ENCODE assay signal across 22 cellular contexts in genomic region chr16:86634290-86634689, GRCh38. TPM values are rescaled to one million over a fixed set of nuclear protein-coding genes. Genes with fewer than 3 reads are reported as not detected.
DNase-seq lines count a peak whose midpoint lies in the region; TF ChIP-seq lines count a peak whose summit lies in the region.
"Had no signal": no experiment of that assay in that cellular context is flagged by ENCODE, and none has a peak within 500 bp of the region (broad histone marks: within the 10 kb centered on the region; RNA-seq: fewer than 3 reads in every experiment).

No MANE protein-coding gene starts in this region.

- no peak overlapping the region for H3K18ac ChIP-seq in mesendoderm (ENCODE audit: low read length)

- TF ChIP-seq CTCF in choroid plexus epithelial cell (conservative IDR thresholded peaks at IDR 0.05; ENCODE audit: low read depth, low read length), result no peak

- no peak overlapping the region for H3K4me2 ChIP-seq in mesendoderm (ENCODE audit: low read length)
- H3K4me2 ChIP-seq: PC-9 had no signal

- no CpG with 5 or more reads among the region's 1 CpG for WGBS in mesendoderm (ENCODE audit: extremely low coverage, insufficient coverage, low lambda C conversion rate)

- H4K5ac ChIP-seq in mesendoderm (ENCODE audit: low read length), result no peak overlapping the region

- no peak overlapping the region for H2BK120ac ChIP-seq in mesendoderm (ENCODE audit: low read depth, low read length)

- no peak overlapping the region for H3K23ac ChIP-seq in mesendoderm (ENCODE audit: low read length)

- DNase-seq in ELR (ENCODE audit: low read depth) (peak; percentile 54), RPMI7951 (ENCODE audit: low read depth) (peak; percentile 69), choroid plexus epithelial cell (ENCODE audit: low read depth) (peak; percentile 47), mesendoderm (peak; percentile 29), NCI-H187 treated with DMSO at 0.1 percent for 48 hours (lab: John Stamatoyannopoulos, UW) (no peak), MG63 (no peak), NCI-H1417 treated with DMSO at 0.1 percent for 48 hours (lab: John Stamatoyannopoulos, UW) (no peak)
- no peak for DNase-seq in stimulated activated CD4-positive, alpha-beta T cell treated with anti-CD3 and anti-CD28 coated beads, Interleukin-4, amount 100 ng/mL, for 24 hours
- DNase-seq: activated CD8-positive, alpha-beta memory T cell treated with anti-CD3 and anti-CD28 coated beads, Interleukin-2, amount 50 U/mL, for 4 hours; activated naive CD4-positive, alpha-beta T cell treated with Interleukin-2 at 50 U/mL for 16 hours; BE2C; effector CD4-positive, alpha-beta T cell; foreskin melanocyte; immature natural killer cell; NCI-H1930; NCI-H524; nucleus accumbens; PC-9; stimulated activated naive B cell treated with anti-CD40 and anti-IgM and Interleukin-4, amounts not matched to agents 10 μg/mL and 1 μg/mL and 100 μg/mL, for 72 hours had no signal

- no peak overlapping the region for H3K56ac ChIP-seq in mesendoderm (ENCODE audit: low read length)

- no peak overlapping the region for H3K4ac ChIP-seq in mesendoderm (ENCODE audit: low read depth, low read length)

- no peak overlapping the region for H3K9ac ChIP-seq in mesendoderm (ENCODE audit: low read length)

- no peak overlapping the region for H2BK5ac ChIP-seq in mesendoderm (ENCODE audit: low read length)

- no peak overlapping the region for H2AK5ac ChIP-seq in mesendoderm (ENCODE audit: low read length)

- H3K27me3 ChIP-seq in mesendoderm (ENCODE audit: insufficient read depth, low read length, poor library complexity), result no peaks in the 10 kb centered on the region
- H3K27me3 ChIP-seq in MG63, result no peaks in the 10 kb centered on the region
- H3K27me3 ChIP-seq: BE2C, cardiac muscle cell had no signal

- no peaks in the 10 kb centered on the region for H3K79me2 ChIP-seq in mesendoderm (ENCODE audit: control insufficient read depth, insufficient read depth, low read length)

- no peak overlapping the region for H3K27ac ChIP-seq in mesendoderm (ENCODE audit: low read depth, low read length)
- H3K27ac ChIP-seq: cardiac muscle cell, PC-9 had no signal

- H3K79me1 ChIP-seq in mesendoderm (ENCODE audit: low read length), result no peaks in the 10 kb centered on the region

- H3K9me3 ChIP-seq in MG63, result no peaks in the 10 kb centered on the region
- H3K9me3 ChIP-seq: BE2C, HAP-1 had no signal

- no peak overlapping the region for H2BK15ac ChIP-seq in mesendoderm (replicated peaks; ENCODE audit: low read depth)

- H3K4me1 ChIP-seq in mesendoderm (ENCODE audit: control insufficient read depth, low read depth, low read length), result no peaks in the 10 kb centered on the region
- H3K4me1 ChIP-seq: BE2C, HAP-1 had no signal

- no peak overlapping the region for H3K4me3 ChIP-seq in choroid plexus epithelial cell (ENCODE audit: low read depth, low read length)
- H3K4me3 ChIP-seq in mesendoderm (ENCODE audit: low read length), result no peak overlapping the region
- no peak overlapping the region for H3K4me3 ChIP-seq in MG63
- H3K4me3 ChIP-seq: cardiac muscle cell, HAP-1, PC-9 had no signal

- no peaks in the 10 kb centered on the region for H3K36me3 ChIP-seq in mesendoderm (ENCODE audit: control insufficient read depth, insufficient read depth, low read length)
- no peaks in the 10 kb centered on the region for H3K36me3 ChIP-seq in MG63
- H3K36me3 ChIP-seq: BE2C, cardiac muscle cell, HAP-1 had no signal

- no peak overlapping the region for H4K8ac ChIP-seq in mesendoderm (ENCODE audit: low read depth, low read length)

RNA-seq across cellular contexts. Expression of gene FOXL1, which starts 55.9 kb away (rescaled TPM):
- total RNA-seq in RPMI7951 (2014; rRNA removed; shearing (Covaris generic)), result 4.3 and 5.7 TPM in 2 replicates
- polyA plus RNA-seq in mesendoderm (2013, experiment 1 of 2), result 0.27 TPM
- polyA plus RNA-seq in mesendoderm (2013, experiment 2 of 2), result 0.35 TPM
- not detected in 2 replicates for total RNA-seq in MG63 (2014; rRNA removed; shearing (Covaris generic); ENCODE audit: low replicate concordance)
- total RNA-seq: PC-9; T-helper 1 cell treated with Interleukin-12 subunit alpha and Interleukin-12 subunit beta and Interleukin-4 antibody, amounts not matched to agents 30 ng/mL and 1 ng/mL, for 36 hours had no signal
- polyA plus RNA-seq: immature natural killer cell had no signal

Comparison
In these comparisons a context has a peak if more than half of its experiments do, and no peak if none do; other contexts are left out.
1. DNase-seq: peak in ELR (single experiment), RPMI7951 (single experiment), choroid plexus epithelial cell (single experiment) and mesendoderm (single experiment); none in NCI-H187 treated with DMSO at 0.1 percent for 48 hours (single experiment), stimulated activated CD4-positive, alpha-beta T cell treated with anti-CD3 and anti-CD28 coated beads, Interleukin-4, amount 100 ng/mL, for 24 hours (single experiment), MG63 (single experiment) and NCI-H1417 treated with DMSO at 0.1 percent for 48 hours (single experiment).